In genomic region chr16:58177347-58177710, GRCh38 we compare ENCODE assay signal across 18 cellular contexts. TPM values are rescaled to one million over a fixed set of nuclear protein-coding genes. Genes with fewer than 3 reads are reported as not detected.
DNase-seq lines count a peak whose midpoint lies in the region; ATAC-seq and TF ChIP-seq lines count a peak whose summit lies in the region.
"Had no signal": no experiment of that assay in that cellular context is flagged by ENCODE, and none has a peak within 500 bp of the region (broad histone marks: within the 10 kb centered on the region; RNA-seq: fewer than 3 reads in every experiment).

No MANE protein-coding gene starts in this region.

- H3K9me3 ChIP-seq in H9 (ENCODE audit: control insufficient read depth, low read depth, low read length): no peaks in the 10 kb centered on the region
- H3K9me3 ChIP-seq: BLaER1 treated with 17β-estradiol and CSF1 and Interleukin-3, amounts not matched to agents 10 nM and 100 nM; lower lobe of right lung; testis had no signal

- peaks cover 23% of the 10 kb centered on the region for H3K4me1 Mint-ChIP-seq in activated CD8-positive, alpha-beta memory T cell treated with anti-CD3 and anti-CD28 coated beads, Interleukin-2, amount 10 ng/mL, durations not matched to agents 7 days and 5 days
- H3K4me1 Mint-ChIP-seq in H9: no peaks in the 10 kb centered on the region
- peaks cover 20 to 29% of the 10 kb centered on the region in 2 donors for H3K4me1 Mint-ChIP-seq in natural killer cell treated with Interleukin-12 subunit alpha and Interleukin-12 subunit beta and Interleukin-15 and Interleukin-18, amount 100 ng/mL, for 72 hours (ENCODE audit: low read depth in 2 of 2)

- ATAC-seq in activated CD8-positive, alpha-beta memory T cell treated with anti-CD3 and anti-CD28 coated beads, Interleukin-2, amount 10 ng/mL, durations not matched to agents 7 days and 5 days: peak; percentile 51
- ATAC-seq in activated naive CD4-positive, alpha-beta T cell treated with anti-CD3 and anti-CD28 coated beads, Interleukin-2, amount 50 U/mL, for 72 hours: peak; percentile 56 to 75
- ATAC-seq in natural killer cell treated with Interleukin-12 subunit alpha and Interleukin-12 subunit beta and Interleukin-15 and Interleukin-18, amount 100 ng/mL, for 72 hours: peak in 1 of 2 donors; percentile 45
- no peak for ATAC-seq in GM18861 (IDR thresholded peaks at IDR 0.05; ENCODE audit: unreplicated experiment)
- ATAC-seq: lower lobe of right lung had no signal

- H3K56ac ChIP-seq in H9 (ENCODE audit: insufficient read length, low read depth, low read length): no peak overlapping the region

- DNase-seq in activated CD8-positive, alpha-beta memory T cell treated with anti-CD3 and anti-CD28 coated beads, Interleukin-2, amount 10 ng/mL, durations not matched to agents 7 days and 5 days: no peak
- no peak for DNase-seq in activated CD8-positive, alpha-beta memory T cell treated with anti-CD3 and anti-CD28 coated beads for 24 hours
- DNase-seq in H9 (no peak), kidney tubule cell (ENCODE audit: low spot score) (no peak), HuH-7 (ENCODE audit: low spot score) (no peak)
- no peak for DNase-seq in activated naive CD4-positive, alpha-beta T cell treated with anti-CD3 and anti-CD28 coated beads, Interleukin-2, amount 50 U/mL, for 72 hours (ENCODE audit: low spot score in 2 of 2)
- no peak for DNase-seq in natural killer cell treated with Interleukin-12 subunit alpha and Interleukin-12 subunit beta and Interleukin-15 and Interleukin-18, amount 100 ng/mL, for 72 hours (ENCODE audit: low spot score)
- DNase-seq: activated effector memory CD4-positive, alpha-beta T cell treated with anti-CD3 and anti-CD28 coated beads, Interleukin-2, amount 50 U/mL, for 16 hours; hypothalamus; lower lobe of right lung; NCI-H1105 treated with DMSO at 0.1 percent for 48 hours; NCI-H2081 treated with DMSO at 0.1 percent for 48 hours; NCI-H446 treated with DMSO at 0.1 percent for 48 hours; NK-92 treated with Interleukin-12 subunit alpha and Interleukin-12 subunit beta, amount 100 ng/mL, for 24 hours; occipital lobe; testis had no signal

- peaks cover 1% of the 10 kb centered on the region; the same call in 1 of the 2 replicates for H3K79me2 ChIP-seq in H9 (ENCODE audit: insufficient read depth, low read length)

- no peak overlapping the region for H3K14ac ChIP-seq in H9 (ENCODE audit: insufficient read depth, low read length)

- peak overlapping the region; percentile 22 for H3K27ac Mint-ChIP-seq in activated CD8-positive, alpha-beta memory T cell treated with anti-CD3 and anti-CD28 coated beads, Interleukin-2, amount 10 ng/mL, durations not matched to agents 7 days and 5 days
- no peak overlapping the region for H3K27ac Mint-ChIP-seq in H9
- H3K27ac Mint-ChIP-seq in activated naive CD4-positive, alpha-beta T cell treated with anti-CD3 and anti-CD28 coated beads, Interleukin-2, amount 50 U/mL, for 72 hours: peak overlapping the region; percentile 34 to 79
- peak overlapping the region; percentile 13 to 78 for H3K27ac Mint-ChIP-seq in natural killer cell treated with Interleukin-12 subunit alpha and Interleukin-12 subunit beta and Interleukin-15 and Interleukin-18, amount 100 ng/mL, for 72 hours

- H3K4ac ChIP-seq in H9 (ENCODE audit: low read depth, low read length): no peak overlapping the region

- no peak overlapping the region for H2AK5ac ChIP-seq in H9 (ENCODE audit: insufficient read length, low read length)

- H2BK15ac ChIP-seq in H9 (ENCODE audit: low read depth, low read length): no peak overlapping the region

- no peak overlapping the region for H3K23ac ChIP-seq in H9 (ENCODE audit: insufficient read length, low read depth, low read length)

- H4K91ac ChIP-seq in H9 (ENCODE audit: insufficient read length, low read depth, low read length): no peak overlapping the region

- H2BK20ac ChIP-seq in H9 (ENCODE audit: low read depth, low read length, poor library complexity, severe bottlenecking): no peak overlapping the region

- H2BK5ac ChIP-seq in H9 (ENCODE audit: insufficient read length, low read length): no peak overlapping the region

- no peak for TF ChIP-seq CTCF in H9 (conservative IDR thresholded peaks at IDR 0.05)

- H3K9ac ChIP-seq in H9 (ENCODE audit: extremely low read depth, insufficient read length, low read length): peak overlapping the region; percentile 33
- H3K9ac ChIP-seq: BLaER1 treated with 17β-estradiol and CSF1 and Interleukin-3, amounts not matched to agents 10 nM and 100 nM had no signal

- no peak overlapping the region for H4K8ac ChIP-seq in H9 (replicated peaks; ENCODE audit: insufficient read length, low read depth, low read length)

- no peak overlapping the region for H4K5ac ChIP-seq in H9 (ENCODE audit: insufficient read length, low read depth, low read length)

- H3K4me3 Mint-ChIP-seq in activated CD8-positive, alpha-beta memory T cell treated with anti-CD3 and anti-CD28 coated beads, Interleukin-2, amount 10 ng/mL, durations not matched to agents 7 days and 5 days: no peak overlapping the region
- no peak overlapping the region for H3K4me3 Mint-ChIP-seq in H9
- H3K4me3 Mint-ChIP-seq in natural killer cell treated with Interleukin-12 subunit alpha and Interleukin-12 subunit beta and Interleukin-15 and Interleukin-18, amount 100 ng/mL, for 72 hours: peak overlapping the region; percentile 10

- no peaks in the 10 kb centered on the region for H3K23me2 ChIP-seq in H9 (ENCODE audit: insufficient read length, low read depth, low read length, poor library complexity, severe bottlenecking)

- H3K79me1 ChIP-seq in H9 (ENCODE audit: insufficient read depth, low read depth, low read length, poor library complexity, severe bottlenecking): peaks cover 10% of the 10 kb centered on the region

- no peak overlapping the region for H3K18ac ChIP-seq in H9 (ENCODE audit: insufficient read length, low read depth, low read length)

- H3K4me2 ChIP-seq in H9 (ENCODE audit: insufficient read depth, insufficient read length, low read length): no peak overlapping the region

- WGBS in H9 (ENCODE audit: extremely low coverage, insufficient read length, low lambda C conversion rate): no CpG with 5 or more reads among the region's 1 CpG

- no peak overlapping the region for H3T11ph ChIP-seq in H9 (ENCODE audit: low read length)

- H2BK12ac ChIP-seq in H9 (ENCODE audit: insufficient read length, low read depth, low read length): no peak overlapping the region

- H2BK120ac ChIP-seq in H9 (ENCODE audit: low read depth, low read length, poor library complexity, severe bottlenecking): no peak overlapping the region

- H3K9me3 Mint-ChIP-seq in activated CD8-positive, alpha-beta memory T cell treated with anti-CD3 and anti-CD28 coated beads, Interleukin-2, amount 10 ng/mL, durations not matched to agents 7 days and 5 days (ENCODE audit: low read depth): no peaks in the 10 kb centered on the region
- H3K9me3 Mint-ChIP-seq in H9: no peaks in the 10 kb centered on the region
- H3K9me3 Mint-ChIP-seq in activated naive CD4-positive, alpha-beta T cell treated with anti-CD3 and anti-CD28 coated beads, Interleukin-2, amount 50 U/mL, for 72 hours: no peaks in the 10 kb centered on the region
- no peaks in the 10 kb centered on the region for H3K9me3 Mint-ChIP-seq in natural killer cell treated with Interleukin-12 subunit alpha and Interleukin-12 subunit beta and Interleukin-15 and Interleukin-18, amount 100 ng/mL, for 72 hours

- H3K27ac ChIP-seq in H9 (ENCODE audit: insufficient read length, low read depth, low read length): no peak overlapping the region
- H3K27ac ChIP-seq: BLaER1 treated with 17β-estradiol and CSF1 and Interleukin-3, amounts not matched to agents 10 nM and 100 nM; lower lobe of right lung; testis had no signal

- H3K27me3 ChIP-seq in H9 (ENCODE audit: insufficient read depth, low read length): no peaks in the 10 kb centered on the region
- H3K27me3 ChIP-seq: BLaER1 treated with 17β-estradiol and CSF1 and Interleukin-3, amounts not matched to agents 10 nM and 100 nM; testis had no signal

- peaks cover 42% of the 10 kb centered on the region for H3K36me3 Mint-ChIP-seq in activated CD8-positive, alpha-beta memory T cell treated with anti-CD3 and anti-CD28 coated beads, Interleukin-2, amount 10 ng/mL, durations not matched to agents 7 days and 5 days
- H3K36me3 Mint-ChIP-seq in H9 (ENCODE audit: insufficient read depth in 1 of 3, low read depth in 3 of 3): peaks cover 17 to 87% (median 74%) of the 10 kb centered on the region in 3 experiments
- H3K36me3 Mint-ChIP-seq in activated naive CD4-positive, alpha-beta T cell treated with anti-CD3 and anti-CD28 coated beads, Interleukin-2, amount 50 U/mL, for 72 hours: peaks cover 15 to 58% of the 10 kb centered on the region in 2 donors
- peaks cover 37% of the 10 kb centered on the region for H3K36me3 Mint-ChIP-seq in natural killer cell treated with Interleukin-12 subunit alpha and Interleukin-12 subunit beta and Interleukin-15 and Interleukin-18, amount 100 ng/mL, for 72 hours

- H3K4me1 ChIP-seq in H9 (ENCODE audit: insufficient read depth, low read length): no peaks in the 10 kb centered on the region
- H3K4me1 ChIP-seq: lower lobe of right lung, testis had no signal

- H2AFZ ChIP-seq in H9 (ENCODE audit: low read length): no peak overlapping the region

- CTCF ChIA-PET in activated CD8-positive, alpha-beta memory T cell treated with anti-CD3 and anti-CD28 coated beads, Interleukin-2, amount 10 ng/mL, durations not matched to agents 7 days and 5 days (lab: Charles Lee): interaction anchor here (0.7 to 1.8 kb wide), 4 partner anchors 19 to 159 kb away, joined by 4 to 9 read pairs (median 5); no protein-coding TSS in a partner anchor

- no peaks in the 10 kb centered on the region for H4K20me1 ChIP-seq in H9 (ENCODE audit: control insufficient read depth, insufficient read depth, insufficient read length)

- H3K27me3 Mint-ChIP-seq in activated CD8-positive, alpha-beta memory T cell treated with anti-CD3 and anti-CD28 coated beads, Interleukin-2, amount 10 ng/mL, durations not matched to agents 7 days and 5 days: no peaks in the 10 kb centered on the region
- no peaks in the 10 kb centered on the region for H3K27me3 Mint-ChIP-seq in H9 (ENCODE audit: low read depth)
- no peaks in the 10 kb centered on the region for H3K27me3 Mint-ChIP-seq in natural killer cell treated with Interleukin-12 subunit alpha and Interleukin-12 subunit beta and Interleukin-15 and Interleukin-18, amount 100 ng/mL, for 72 hours

RNA-seq across cellular contexts. Expression of gene CSNK2A2, which starts 20.6 kb away (rescaled TPM):
- 10 to 100 TPM; 57.8 to 72.5 TPM for total RNA-seq in activated CD8-positive, alpha-beta memory T cell treated with anti-CD3 and anti-CD28 coated beads, Interleukin-2, amount 10 ng/mL, durations not matched to agents 7 days and 5 days
- 134 and 135 TPM in 2 replicates for total RNA-seq in H9 (2021)
- total RNA-seq in activated naive CD4-positive, alpha-beta T cell treated with anti-CD3 and anti-CD28 coated beads, Interleukin-2, amount 50 U/mL, for 72 hours: 10 to 100 TPM; 67.9 to 88.4 TPM
- total RNA-seq in natural killer cell treated with Interleukin-12 subunit alpha and Interleukin-12 subunit beta and Interleukin-15 and Interleukin-18, amount 100 ng/mL, for 72 hours: 10 to 100 TPM; 72.6 to 84.5 TPM

RNA-seq across cellular contexts. Expression of gene CFAP20, which starts 48.1 kb away (rescaled TPM):
- 10 to 100 TPM; 35.1 to 40.2 TPM for total RNA-seq in activated CD8-positive, alpha-beta memory T cell treated with anti-CD3 and anti-CD28 coated beads, Interleukin-2, amount 10 ng/mL, durations not matched to agents 7 days and 5 days
- 60.4 and 61.8 TPM in 2 replicates for total RNA-seq in H9 (2021)
- total RNA-seq in activated naive CD4-positive, alpha-beta T cell treated with anti-CD3 and anti-CD28 coated beads, Interleukin-2, amount 50 U/mL, for 72 hours: 10 to 100 TPM; 36.6 to 40.4 TPM
- 10 to 100 TPM; 39.2 TPM for total RNA-seq in natural killer cell treated with Interleukin-12 subunit alpha and Interleukin-12 subunit beta and Interleukin-15 and Interleukin-18, amount 100 ng/mL, for 72 hours

Comparison
In these comparisons a context has a peak if more than half of its experiments do, and no peak if none do; other contexts are left out.
1. H3K27ac Mint-ChIP-seq: peak in activated CD8-positive, alpha-beta memory T cell treated with anti-CD3 and anti-CD28 coated beads, Interleukin-2, amount 10 ng/mL, durations not matched to agents 7 days and 5 days (single experiment), activated naive CD4-positive, alpha-beta T cell treated with anti-CD3 and anti-CD28 coated beads, Interleukin-2, amount 50 U/mL, for 72 hours (2 of 2) and natural killer cell treated with Interleukin-12 subunit alpha and Interleukin-12 subunit beta and Interleukin-15 and Interleukin-18, amount 100 ng/mL, for 72 hours (2 of 2); none in H9 (0 of 3).